22 cellular contexts compared by ENCODE assay signal in genomic region chr2:22078701-22079100, GRCh38.
"Had no signal": no experiment of that assay in that cellular context is flagged by ENCODE, and none has a peak within 500 bp of the region (broad histone marks: within the 10 kb centered on the region; RNA-seq: fewer than 3 reads in every experiment).

No MANE protein-coding gene starts in this region.

- H3K27ac ChIP-seq: breast epithelium had no signal

- FAIRE-seq: RCC 7860 had no signal

- H3K36me3 ChIP-seq: breast epithelium had no signal

- H3K4me3 Mint-ChIP-seq: activated CD4-positive, alpha-beta memory T cell treated with anti-CD3 and anti-CD28 coated beads for 36 hours; activated CD4-positive, alpha-beta T cell treated with anti-CD3 and anti-CD28 coated beads, Interleukin-2, amount 10 ng/mL, durations not matched to agents 7 days and 5 days; activated naive CD4-positive, alpha-beta T cell treated with anti-CD3 and anti-CD28 coated beads for 36 hours; activated naive CD8-positive, alpha-beta T cell treated with anti-CD3 and anti-CD28 coated beads for 36 hours; activated T-helper 17 cell treated with anti-CD3 and anti-CD28 coated beads, Interleukin-2, amount 50 U/mL, for 72 hours; T-helper 17 cell had no signal

- H3K27ac Mint-ChIP-seq: activated CD4-positive, alpha-beta memory T cell treated with anti-CD3 and anti-CD28 coated beads for 36 hours; activated CD4-positive, alpha-beta T cell treated with anti-CD3 and anti-CD28 coated beads, Interleukin-2, amount 10 ng/mL, durations not matched to agents 7 days and 5 days; activated naive CD4-positive, alpha-beta T cell treated with anti-CD3 and anti-CD28 coated beads for 36 hours; activated naive CD8-positive, alpha-beta T cell treated with anti-CD3 and anti-CD28 coated beads for 36 hours; activated T-helper 17 cell treated with anti-CD3 and anti-CD28 coated beads, Interleukin-2, amount 50 U/mL, for 72 hours; T-helper 17 cell had no signal

- H3K36me3 Mint-ChIP-seq: activated CD4-positive, alpha-beta memory T cell treated with anti-CD3 and anti-CD28 coated beads for 36 hours; activated naive CD8-positive, alpha-beta T cell treated with anti-CD3 and anti-CD28 coated beads for 36 hours had no signal

- H3K4me3 ChIP-seq: breast epithelium had no signal

- DNase-seq: activated CD4-positive, alpha-beta memory T cell treated with anti-CD3 and anti-CD28 coated beads for 36 hours; activated CD4-positive, alpha-beta T cell treated with anti-CD3 and anti-CD28 coated beads, Interleukin-2, amount 10 ng/mL, durations not matched to agents 7 days and 5 days; activated CD4-positive, CD25-positive, alpha-beta regulatory T cell; activated gamma-delta T cell; activated naive CD4-positive, alpha-beta T cell treated with anti-CD3 and anti-CD28 coated beads for 36 hours; activated naive CD8-positive, alpha-beta T cell treated with anti-CD3 and anti-CD28 coated beads for 36 hours; activated T-cell treated with anti-CD3 and anti-CD28 coated beads for 4 hours; activated T-cell treated with anti-CD3 and anti-CD28 coated beads, Interleukin-2, amount 50 U/mL, for 48 hours; caudate nucleus; Kasumi-1; NCI-H1105 treated with DMSO at 0.1 percent for 48 hours; NCI-H1436 treated with DMSO at 0.1 percent for 48 hours; NCI-H187; NCI-H510A treated with DMSO at 0.1 percent for 48 hours; NCI-H69; PC-3; SHP77; T-helper 17 cell; T1000 had no signal

- H3K27me3 Mint-ChIP-seq: activated CD4-positive, alpha-beta memory T cell treated with anti-CD3 and anti-CD28 coated beads for 36 hours; activated CD4-positive, alpha-beta T cell treated with anti-CD3 and anti-CD28 coated beads, Interleukin-2, amount 10 ng/mL, durations not matched to agents 7 days and 5 days; activated naive CD8-positive, alpha-beta T cell treated with anti-CD3 and anti-CD28 coated beads for 36 hours; activated T-helper 17 cell treated with anti-CD3 and anti-CD28 coated beads, Interleukin-2, amount 50 U/mL, for 72 hours; T-helper 17 cell had no signal

- H3K27me3 ChIP-seq: breast epithelium had no signal

- H3K4me1 ChIP-seq: breast epithelium had no signal

- H3K4me1 Mint-ChIP-seq: activated CD4-positive, alpha-beta T cell treated with anti-CD3 and anti-CD28 coated beads, Interleukin-2, amount 10 ng/mL, durations not matched to agents 7 days and 5 days; activated naive CD8-positive, alpha-beta T cell treated with anti-CD3 and anti-CD28 coated beads for 36 hours; activated T-helper 17 cell treated with anti-CD3 and anti-CD28 coated beads, Interleukin-2, amount 50 U/mL, for 72 hours; T-helper 17 cell had no signal
